9 cellular contexts compared by ENCODE assay signal in the genomic region with DNA sequence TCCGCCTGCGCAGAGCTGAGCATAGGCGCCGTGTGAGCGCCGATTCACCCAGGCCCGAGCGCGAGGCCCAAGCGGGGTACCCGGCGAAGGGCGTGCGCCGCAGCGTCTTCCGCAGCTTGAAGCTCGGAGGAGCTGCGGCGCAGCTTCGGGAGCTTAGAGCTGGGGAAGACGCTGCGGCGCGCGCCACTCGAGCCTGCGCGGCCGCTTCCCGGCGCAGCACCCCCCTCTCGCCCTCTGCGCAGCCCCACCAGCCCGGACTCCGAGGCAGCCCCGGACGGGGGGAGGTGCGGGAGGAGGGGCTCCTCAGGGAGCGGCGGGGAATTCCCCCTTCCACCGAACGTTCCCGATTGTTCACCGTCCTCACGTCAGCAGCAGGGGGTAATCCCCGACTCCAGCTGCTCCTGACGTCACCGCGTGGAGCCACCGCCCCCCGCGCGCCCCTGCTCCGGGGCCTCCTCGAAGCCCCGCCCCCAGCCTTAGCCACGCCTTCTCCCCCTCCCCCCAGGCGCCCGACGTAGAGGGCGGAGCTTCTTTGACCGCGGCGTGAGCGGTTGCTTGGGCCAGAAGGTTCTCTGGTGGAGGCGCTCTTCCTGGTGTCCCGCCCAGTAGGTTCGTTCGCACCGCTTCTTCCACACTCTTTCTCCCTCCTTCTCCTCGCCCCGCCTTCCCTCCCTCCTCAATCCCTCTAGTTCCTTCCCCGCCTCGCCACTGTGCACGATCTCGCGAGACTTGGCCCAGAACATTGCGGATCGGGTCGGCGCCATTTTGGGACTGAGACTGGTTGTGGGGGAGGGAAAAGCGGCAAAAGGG. TPM values are rescaled to one million over a fixed set of nuclear protein-coding genes. Genes with fewer than 3 reads are reported as not detected.
DNase-seq lines count a peak whose midpoint lies in the region; ATAC-seq, FAIRE-seq and TF ChIP-seq lines count a peak whose summit lies in the region.
"Had no signal": no experiment of that assay in that cellular context is flagged by ENCODE, and none has a peak within 500 bp of the region (broad histone marks: within the 10 kb centered on the region; RNA-seq: fewer than 3 reads in every experiment).

A gene with protein sequence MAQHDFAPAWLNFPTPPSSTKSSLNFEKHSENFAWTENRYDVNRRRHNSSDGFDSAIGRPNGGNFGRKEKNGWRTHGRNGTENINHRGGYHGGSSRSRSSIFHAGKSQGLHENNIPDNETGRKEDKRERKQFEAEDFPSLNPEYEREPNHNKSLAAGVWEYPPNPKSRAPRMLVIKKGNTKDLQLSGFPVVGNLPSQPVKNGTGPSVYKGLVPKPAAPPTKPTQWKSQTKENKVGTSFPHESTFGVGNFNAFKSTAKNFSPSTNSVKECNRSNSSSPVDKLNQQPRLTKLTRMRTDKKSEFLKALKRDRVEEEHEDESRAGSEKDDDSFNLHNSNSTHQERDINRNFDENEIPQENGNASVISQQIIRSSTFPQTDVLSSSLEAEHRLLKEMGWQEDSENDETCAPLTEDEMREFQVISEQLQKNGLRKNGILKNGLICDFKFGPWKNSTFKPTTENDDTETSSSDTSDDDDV (plus strand): TSS at position 742 of the 810 bp plus-strand sequence. CDS start 40,072 bp downstream, outside the sequence.

- H3K9ac ChIP-seq in kidney (ENCODE audit: low read length in 2 of 2) = peak within 1 kb of the TSS; percentile 99 to 100

- peak within 1 kb of the TSS; percentile 100 for H3K27ac ChIP-seq in kidney (ENCODE audit: low read depth in 2 of 2, low read length in 2 of 2)

- intact Hi-C loops in kidney (cut with DNase I) = no loop called here

- no peaks in the 10 kb centered on the region for H3K9me3 ChIP-seq in kidney (ENCODE audit: control insufficient read depth in 1 of 2, low read length in 2 of 2)

- ATAC-seq in HG03432 (IDR thresholded peaks at IDR 0.05; ENCODE audit: unreplicated experiment) = peak; percentile 71

- H3K4me3 ChIP-seq in kidney (ENCODE audit: low read length in 2 of 2) = peak within 1 kb of the TSS; percentile 91 to 95

- peak; percentile 68 for TF ChIP-seq POLR2A in GM19099 (IDR thresholded peaks at IDR 0.05; ENCODE audit: extremely low read depth, insufficient read length, low read depth)

- H3K4me1 ChIP-seq in kidney (ENCODE audit: control insufficient read depth in 1 of 2, insufficient read depth in 1 of 2, low read depth in 1 of 2, low read length in 2 of 2) = peaks cover 3 to 12% of the 10 kb centered on the region in 2 donors

- no peak for TF ChIP-seq CTCF in kidney (IDR thresholded peaks at IDR 0.05; ENCODE audit: borderline replicate concordance, extremely low read depth, insufficient read depth)

- DNase-seq in AG20443 (ENCODE audit: low spot score) (peak; percentile 98), NCI-H510A (lab: John Stamatoyannopoulos, UW) (peak; percentile 91), cerebellum (ENCODE audit: low spot score) (peak; percentile 98), kidney (peak; percentile 99)
- DNase-seq in activated CD4-positive, alpha-beta T cell treated with anti-CD3 and anti-CD28 coated beads for 1 hour = peak; percentile 98
- peak; percentile 99 for DNase-seq in stimulated activated CD4-positive, alpha-beta T cell treated with anti-CD3 and anti-CD28 coated beads, Interleukin-15, amount 100 ng/mL, for 24 hours

- FAIRE-seq in kidney (lab: Jason Lieb, UNC) = peak; percentile 82
- FAIRE-seq: islet of Langerhans had no signal

- no peaks in the 10 kb centered on the region for H3K36me3 ChIP-seq in kidney (ENCODE audit: control insufficient read depth in 1 of 2, insufficient read depth in 2 of 2, low read length in 2 of 2)

RNA-seq across cellular contexts. Expression of the gene that starts here (rescaled TPM):
- total RNA-seq in cerebellum (125 TPM), kidney (80.9 TPM)
- 52.7 TPM for polyA plus RNA-seq in kidney (ENCODE audit: insufficient read depth, low read depth, low replicate concordance)

Comparison
In these comparisons a context has a peak if more than half of its experiments do, and no peak if none do; other contexts are left out.
1. Peak in every context shown above with its lines: DNase-seq, ATAC-seq, H3K4me3 ChIP-seq and H3K27ac ChIP-seq.